Comparison of ENCODE assay signal across 13 cellular contexts in genomic region chr18:57738078-57738477, GRCh38.
DNase-seq lines count a peak whose midpoint lies in the region; ATAC-seq and TF ChIP-seq lines count a peak whose summit lies in the region.
"Had no signal": no experiment of that assay in that cellular context is flagged by ENCODE, and none has a peak within 500 bp of the region (broad histone marks: within the 10 kb centered on the region; RNA-seq: fewer than 3 reads in every experiment).

No MANE protein-coding gene starts in this region.

- no peaks in the 10 kb centered on the region for H3K36me3 ChIP-seq in heart left ventricle
- H3K36me3 ChIP-seq in rectal smooth muscle tissue (ENCODE audit: control insufficient read depth, insufficient read depth, low read length) = no peaks in the 10 kb centered on the region
- H3K36me3 ChIP-seq: upper lobe of left lung had no signal

- ATAC-seq in SK-N-SH treated with all-trans-retinoic acid at 6 μM for 48 hours (peak; percentile 7; the same call in 2 of the 3 replicates), heart left ventricle (peak in 3 of 4 donors; percentile 35 to 55 (median 41)), GM18868 (IDR thresholded peaks at IDR 0.05; ENCODE audit: unreplicated experiment) (no peak)
- no peak for ATAC-seq in stimulated activated naive CD8-positive, alpha-beta T cell treated with anti-CD3 and anti-CD28 coated beads, Interleukin-15, Interleukin-2, amounts not matched to agents 100 U/mL and 50 U/mL, for 24 hours

- H3K9me3 ChIP-seq in heart left ventricle = peaks cover 0 to 10% (median 1%) of the 10 kb centered on the region in 12 donors

- peak overlapping the region in 6 of 12 donors; percentile 3 to 65 (median 20) for H3K27ac ChIP-seq in heart left ventricle
- peak overlapping the region; percentile 57 for H3K27ac ChIP-seq in rectal smooth muscle tissue (ENCODE audit: low read depth, low read length)
- peak overlapping the region in 1 of 59 donors; percentile 55 for H3K27ac ChIP-seq in dorsolateral prefrontal cortex

- WGBS in heart left ventricle, 4 donors = 78 to 80% (median 79%) methylated on average over 7 of the region's 7 CpGs

- H3K4me1 ChIP-seq in heart left ventricle (peaks cover 0 to 27% (median 7%) of the 10 kb centered on the region in 12 donors), rectal smooth muscle tissue (ENCODE audit: control insufficient read depth, insufficient read depth, low read length) (peaks cover 6% of the 10 kb centered on the region)

- no peaks in the 10 kb centered on the region for H3K27me3 ChIP-seq in heart left ventricle
- no peaks in the 10 kb centered on the region for H3K27me3 ChIP-seq in rectal smooth muscle tissue (ENCODE audit: control insufficient read depth, insufficient read depth, low read length)
- no peaks in the 10 kb centered on the region for H3K27me3 ChIP-seq in dorsolateral prefrontal cortex
- H3K27me3 ChIP-seq: upper lobe of left lung had no signal

- peak; percentile 5 for DNase-seq in AG08395 (ENCODE audit: low spot score)
- no peak for DNase-seq in heart left ventricle
- DNase-seq in stimulated activated naive CD8-positive, alpha-beta T cell treated with anti-CD3 and anti-CD28 coated beads, Interleukin-15, Interleukin-2, amounts not matched to agents 100 U/mL and 50 U/mL, for 24 hours = no peak
- no peak for DNase-seq in dorsolateral prefrontal cortex
- DNase-seq in NCI-H146 treated with DMSO at 0.1 percent for 48 hours (lab: John Stamatoyannopoulos, UW; ENCODE audit: unreplicated experiment) = no peak
- DNase-seq: activated CD4-positive, alpha-beta T cell treated with anti-CD3 and anti-CD28 coated beads for 48 hours; DMS153; NCI-H446; stimulated activated CD4-positive, alpha-beta T cell treated with anti-CD3 and anti-CD28 coated beads, Interleukin-12 subunit alpha, Interleukin-12 subunit beta, amount 100 ng/mL, for 4 hours had no signal

- H3K9ac ChIP-seq in rectal smooth muscle tissue (ENCODE audit: low read length) = no peak overlapping the region

- H3K4me3 ChIP-seq in heart left ventricle = peak overlapping the region in 1 of 12 donors; percentile 0
- H3K4me3 ChIP-seq in rectal smooth muscle tissue (ENCODE audit: low read length) = no peak overlapping the region
- no peak overlapping the region for H3K4me3 ChIP-seq in dorsolateral prefrontal cortex
- H3K4me3 ChIP-seq: upper lobe of left lung had no signal

- TF ChIP-seq CTCF in heart left ventricle (IDR thresholded peaks at IDR 0.05) (no peak), dorsolateral prefrontal cortex (IDR thresholded peaks at IDR 0.05 in 54 of 56, conservative IDR thresholded peaks at IDR 0.05 in 2 of 56; ENCODE audit: low read depth in 1 of 56, partially characterized antibody in 56 of 56) (no peak)

- TF ChIP-seq POLR2A in heart left ventricle (IDR thresholded peaks at IDR 0.05) = no peak

- intact Hi-C loops in heart left ventricle (cut with DNase I) (loop anchor here in 1 of 10 donors (10.0 kb wide), 1 partner anchor 57 kb away; no protein-coding TSS in a partner anchor), dorsolateral prefrontal cortex (cut with DNase I) (no loop called here)

TF ChIP-seq in SK-N-SH treated with all-trans-retinoic acid at 6 μM for 48 hours, 23 proteins besides CTCF, POLR2A, EP300 and RAD21:
- TF ChIP-seq ISL1 (CRISPR knock-in tag; IDR thresholded peaks at IDR 0.05) = no peak

Comparison
In these comparisons a context has a peak if more than half of its experiments do, and no peak if none do; other contexts are left out.
1. ATAC-seq: peak in SK-N-SH treated with all-trans-retinoic acid at 6 μM for 48 hours (single experiment) and heart left ventricle (3 of 4); none in GM18868 (single experiment) and stimulated activated naive CD8-positive, alpha-beta T cell treated with anti-CD3 and anti-CD28 coated beads, Interleukin-15, Interleukin-2, amounts not matched to agents 100 U/mL and 50 U/mL, for 24 hours (single experiment).